ENCODE assay signal across 1 cellular context in the genomic region with DNA sequence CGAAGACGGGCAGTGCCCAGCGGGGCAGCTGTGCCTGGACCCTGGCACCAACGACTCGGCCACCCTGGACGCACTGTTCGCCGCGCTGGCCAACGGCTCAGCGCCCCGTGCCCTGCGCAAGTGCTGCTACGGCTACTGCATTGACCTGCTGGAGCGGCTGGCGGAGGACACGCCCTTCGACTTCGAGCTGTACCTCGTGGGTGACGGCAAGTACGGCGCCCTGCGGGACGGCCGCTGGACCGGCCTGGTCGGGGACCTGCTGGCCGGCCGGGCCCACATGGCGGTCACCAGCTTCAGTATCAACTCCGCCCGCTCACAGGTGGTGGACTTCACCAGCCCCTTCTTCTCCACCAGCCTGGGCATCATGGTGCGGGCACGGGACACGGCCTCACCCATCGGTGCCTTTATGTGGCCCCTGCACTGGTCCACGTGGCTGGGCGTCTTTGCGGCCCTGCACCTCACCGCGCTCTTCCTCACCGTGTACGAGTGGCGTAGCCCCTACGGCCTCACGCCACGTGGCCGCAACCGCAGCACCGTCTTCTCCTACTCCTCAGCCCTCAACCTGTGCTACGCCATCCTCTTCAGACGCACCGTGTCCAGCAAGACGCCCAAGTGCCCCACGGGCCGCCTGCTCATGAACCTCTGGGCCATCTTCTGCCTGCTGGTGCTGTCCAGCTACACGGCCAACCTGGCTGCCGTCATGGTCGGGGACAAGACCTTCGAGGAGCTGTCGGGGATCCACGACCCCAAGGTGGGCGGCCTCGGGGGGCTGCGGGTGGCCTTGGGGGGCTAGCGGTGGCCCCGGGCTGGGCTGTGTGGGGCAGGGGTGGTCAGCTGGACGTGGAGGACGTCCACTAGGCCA.
TF ChIP-seq lines count a peak whose summit lies in the region.

No MANE protein-coding gene starts in this region.

TF ChIP-seq in IMR-90, 13 proteins besides CTCF, POLR2A, EP300 and RAD21:
- no peak for TF ChIP-seq MAFK (IDR thresholded peaks at IDR 0.05; ENCODE audit: low read depth, low read length)
TF ChIP-seq in IMR-90: peak in this region for 0.
